In genomic region chr2:71190959-71191943, GRCh38 we compare ENCODE assay signal across 9 cellular contexts. TPM values are rescaled to one million over a fixed set of nuclear protein-coding genes. Genes with fewer than 3 reads are reported as not detected.
DNase-seq lines count a peak whose midpoint lies in the region; ATAC-seq and TF ChIP-seq lines count a peak whose summit lies in the region.
"Had no signal": no experiment of that assay in that cellular context is flagged by ENCODE, and none has a peak within 500 bp of the region (broad histone marks: within the 10 kb centered on the region; RNA-seq: fewer than 3 reads in every experiment).

No MANE protein-coding gene starts in this region.

- no peak overlapping the region for H3K4me3 Mint-ChIP-seq in stimulated activated naive CD8-positive, alpha-beta T cell treated with anti-CD3 and anti-CD28 coated beads, Interleukin-15, amount 100 ng/mL, for 72 hours

- DNase-seq in NCI-H2107 treated with DMSO at 0.1 percent for 48 hours (lab: John Stamatoyannopoulos, UW; ENCODE audit: unreplicated experiment): peak; percentile 3
- no peak for DNase-seq in NCI-H2107 (lab: John Stamatoyannopoulos, UW)
- DNase-seq in NCI-H460 (ENCODE audit: extremely low read depth, low read depth): peak; percentile 5
- DNase-seq in erythroblast (lab: John Stamatoyannopoulos, UW): peak; percentile 8 to 10
- DNase-seq in renal cortical epithelial cell (ENCODE audit: low read depth): peak; percentile 7
- no peak for DNase-seq in stimulated activated CD4-positive, alpha-beta T cell treated with anti-CD3 and anti-CD28 coated beads, Interleukin-2, amount 100 ng/mL, for 48 hours
- no peak for DNase-seq in stimulated activated CD4-positive, alpha-beta T cell treated with anti-CD3 and anti-CD28 coated beads, Interleukin-4, amount 100 ng/mL, for 24 hours
- DNase-seq in stimulated activated naive CD8-positive, alpha-beta T cell treated with anti-CD3 and anti-CD28 coated beads, Interleukin-15, amount 100 ng/mL, for 72 hours: no peak
- DNase-seq: small intestine had no signal

- TF ChIP-seq POLR2A in erythroblast (IDR thresholded peaks at IDR 0.05; ENCODE audit: low read length): no peak

- ATAC-seq in stimulated activated naive CD8-positive, alpha-beta T cell treated with anti-CD3 and anti-CD28 coated beads, Interleukin-15, amount 100 ng/mL, for 72 hours: no peak

- H3K27ac Mint-ChIP-seq in stimulated activated naive CD8-positive, alpha-beta T cell treated with anti-CD3 and anti-CD28 coated beads, Interleukin-15, amount 100 ng/mL, for 72 hours: no peak overlapping the region

- H3K9me3 Mint-ChIP-seq in stimulated activated naive CD8-positive, alpha-beta T cell treated with anti-CD3 and anti-CD28 coated beads, Interleukin-15, amount 100 ng/mL, for 72 hours: peaks cover 5 to 7% of the 10 kb centered on the region in 2 donors

- H3K27me3 Mint-ChIP-seq in stimulated activated naive CD8-positive, alpha-beta T cell treated with anti-CD3 and anti-CD28 coated beads, Interleukin-15, amount 100 ng/mL, for 72 hours: no peaks in the 10 kb centered on the region

- no peaks in the 10 kb centered on the region for H3K4me1 Mint-ChIP-seq in stimulated activated naive CD8-positive, alpha-beta T cell treated with anti-CD3 and anti-CD28 coated beads, Interleukin-15, amount 100 ng/mL, for 72 hours

RNA-seq across cellular contexts. Expression of gene PAIP2B, which starts 35.7 kb away (rescaled TPM):
- total RNA-seq in NCI-H460 (2014; rRNA removed; shearing (Covaris generic)): 0.55 and 0.97 TPM in 2 replicates
- polyA plus RNA-seq in NCI-H460 (2014; cell fraction: nucleus; rRNA removed): 0.85 and 1.1 TPM in 2 replicates
- total RNA-seq in renal cortical epithelial cell: 1.2 and 4.3 TPM in 2 replicates

Comparison
In these comparisons a context has a peak if more than half of its experiments do, and no peak if none do; other contexts are left out.
1. DNase-seq: peak in NCI-H2107 treated with DMSO at 0.1 percent for 48 hours (single experiment), NCI-H460 (single experiment), erythroblast (2 of 2) and renal cortical epithelial cell (single experiment); none in NCI-H2107 (single experiment), stimulated activated CD4-positive, alpha-beta T cell treated with anti-CD3 and anti-CD28 coated beads, Interleukin-2, amount 100 ng/mL, for 48 hours (0 of 2), stimulated activated CD4-positive, alpha-beta T cell treated with anti-CD3 and anti-CD28 coated beads, Interleukin-4, amount 100 ng/mL, for 24 hours (single experiment) and stimulated activated naive CD8-positive, alpha-beta T cell treated with anti-CD3 and anti-CD28 coated beads, Interleukin-15, amount 100 ng/mL, for 72 hours (0 of 2).